19 cellular contexts compared by ENCODE assay signal in the genomic region with DNA sequence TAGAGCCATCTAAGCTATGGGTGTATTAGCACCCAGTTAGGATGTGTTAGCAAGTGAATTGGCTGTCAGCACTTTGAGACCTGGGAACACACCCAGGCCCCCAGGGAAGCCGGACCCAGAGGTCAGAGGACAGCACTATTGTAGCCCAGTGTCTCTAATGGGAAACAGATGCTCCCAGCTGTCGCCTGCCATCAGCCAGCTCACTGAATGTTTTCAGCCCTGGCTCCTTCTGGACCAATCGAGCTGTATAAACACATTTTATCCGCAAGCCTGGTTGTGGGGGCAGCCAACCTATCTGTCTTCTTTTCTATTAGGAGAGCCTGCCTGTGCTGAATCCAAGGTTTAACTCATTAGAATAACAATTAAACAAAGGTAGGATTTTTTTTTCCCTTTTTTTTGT. TPM values are rescaled to one million over a fixed set of nuclear protein-coding genes. Genes with fewer than 3 reads are reported as not detected.
A peak's percentile ranks its signal among the peaks of the same experiment; 100 is the strongest.
DNase-seq lines count a peak whose midpoint lies in the region; ATAC-seq and TF ChIP-seq lines count a peak whose summit lies in the region.
"Had no signal": no experiment of that assay in that cellular context is flagged by ENCODE, and none has a peak within 500 bp of the region (broad histone marks: within the 10 kb centered on the region; RNA-seq: fewer than 3 reads in every experiment).

No MANE protein-coding gene starts in this region.

- ATAC-seq in GM23338 = peak; percentile 87
- ATAC-seq in activated T-cell treated with anti-CD3 and anti-CD28 coated beads, Interleukin-2, amount 50 U/mL, for 72 hours (replicated peaks in 1 of 2) = no peak
- ATAC-seq: left colon; Panc1; stimulated activated naive CD8-positive, alpha-beta T cell treated with anti-CD3 and anti-CD28 coated beads, Interleukin-15, amount 100 ng/mL, for 72 hours had no signal

- 27% methylated on average over 2 of the region's 4 CpGs for WGBS in SK-N-SH (ENCODE audit: low lambda C conversion rate)

- H3K27me3 ChIP-seq in GM23338 (ENCODE audit: insufficient read depth) = no peaks in the 10 kb centered on the region
- H3K27me3 ChIP-seq in SK-N-SH (ENCODE audit: insufficient read depth) = no peaks in the 10 kb centered on the region
- peaks cover 56% of the 10 kb centered on the region for H3K27me3 ChIP-seq in left ventricle myocardium inferior (ENCODE audit: low read depth)

- H3K36me3 Mint-ChIP-seq in GM23338 (ENCODE audit: low read depth) = no peaks in the 10 kb centered on the region
- H3K36me3 Mint-ChIP-seq in activated T-cell treated with anti-CD3 and anti-CD28 coated beads, Interleukin-2, amount 50 U/mL, for 72 hours (ENCODE audit: insufficient read depth in 2 of 2) = no peaks in the 10 kb centered on the region

- peak overlapping the region; percentile 49; the same call in 1 of the 2 replicates for H3K27ac Mint-ChIP-seq in GM23338
- H3K27ac Mint-ChIP-seq in activated T-cell treated with anti-CD3 and anti-CD28 coated beads, Interleukin-2, amount 50 U/mL, for 72 hours = no peak overlapping the region
- H3K27ac Mint-ChIP-seq: stimulated activated naive CD8-positive, alpha-beta T cell treated with anti-CD3 and anti-CD28 coated beads, Interleukin-15, amount 100 ng/mL, for 72 hours; T-helper 2 cell treated with Interferon-gamma antibody and Interleukin-4, amounts not matched to agents 5 μg/mL and 100 μg/mL, for 36 hours had no signal

- H3F3A ChIP-seq in GM23338 (replicated peaks; ENCODE audit: low read depth) (no peaks in the 10 kb centered on the region), SK-N-SH (replicated peaks; ENCODE audit: insufficient read depth) (no peaks in the 10 kb centered on the region)

- TF ChIP-seq EP300 in SK-N-SH (IDR thresholded peaks at IDR 0.05; ENCODE audit: borderline replicate concordance in 1 of 2, low read depth in 1 of 2, low read length in 1 of 2) = peak in 1 of 2 experiments; percentile 70; a peak in 2 of 4 replicates

- no peak overlapping the region; the same call in 1 of the 2 replicates for H3K4me3 ChIP-seq in GM23338
- H3K4me3 ChIP-seq in SK-N-SH (ENCODE audit: low read depth in 2 of 2, low read length in 1 of 2) = no peak overlapping the region
- no peak overlapping the region for H3K4me3 ChIP-seq in left ventricle myocardium inferior

- no peak for TF ChIP-seq CTCF in GM23338 (conservative IDR thresholded peaks at IDR 0.05; ENCODE audit: low read depth in 2 of 2)
- TF ChIP-seq CTCF in SK-N-SH (IDR thresholded peaks at IDR 0.05) = no peak
- no peak for TF ChIP-seq CTCF in left ventricle myocardium inferior (IDR thresholded peaks at IDR 0.05; ENCODE audit: borderline replicate concordance)

- DNase-seq in GM23338 (ENCODE audit: low spot score) (peak; percentile 41), SK-N-SH (peak; percentile 79), left ventricle myocardium inferior (peak; percentile 74), retina (peak; percentile 45), NCI-H2196 treated with DMSO at 0.1 percent for 48 hours (lab: John Stamatoyannopoulos, UW; ENCODE audit: unreplicated experiment) (no peak), HK-2 (ENCODE audit: unreplicated experiment) (no peak)
- DNase-seq in activated T-cell treated with anti-CD3 and anti-CD28 coated beads, Interleukin-2, amount 50 U/mL, for 72 hours = no peak
- no peak for DNase-seq in stimulated activated CD4-positive, alpha-beta T cell treated with anti-CD3 and anti-CD28 coated beads, Interleukin-12 subunit alpha, Interleukin-12 subunit beta, amount 100 ng/mL, for 4 hours
- DNase-seq: activated CD4-positive, alpha-beta T cell treated with anti-CD3 and anti-CD28 coated beads, Interleukin-2, amount 50 U/mL, for 4 hours; activated naive CD4-positive, alpha-beta T cell; NCI-H2107; stimulated activated CD4-positive, alpha-beta T cell treated with anti-CD3 and anti-CD28 coated beads, Interleukin-2, amount 100 ng/mL, for 48 hours; stimulated activated naive CD8-positive, alpha-beta T cell treated with anti-CD3 and anti-CD28 coated beads, Interleukin-15, amount 100 ng/mL, for 72 hours had no signal

- 0 out of 2 replicates have a peak overlapping the region, but pooled peaks have one; percentile 72 for H3K27ac ChIP-seq in GM23338 (ENCODE audit: low read depth)
- H3K27ac ChIP-seq in SK-N-SH (ENCODE audit: low read depth in 2 of 2, low read length in 1 of 2) = peak overlapping the region in 1 of 2 experiments; percentile 56; a peak in 1 of 4 replicates
- H3K27ac ChIP-seq in left ventricle myocardium inferior (replicated peaks) = peak overlapping the region; percentile 28
- H3K27ac ChIP-seq: C4-2B, KMS-11, parathyroid adenoma had no signal

- H2AFZ ChIP-seq in GM23338 = peak overlapping the region; percentile 80
- H2AFZ ChIP-seq in SK-N-SH (ENCODE audit: low read depth) = no peak overlapping the region
- H2AFZ ChIP-seq: parathyroid adenoma had no signal

- H3K9me3 ChIP-seq in SK-N-SH = no peaks in the 10 kb centered on the region
- H3K9me3 ChIP-seq in left ventricle myocardium inferior (replicated peaks) = peaks cover 5% of the 10 kb centered on the region

- H3K4me3 Mint-ChIP-seq in GM23338 = no peak overlapping the region
- H3K4me3 Mint-ChIP-seq in activated T-cell treated with anti-CD3 and anti-CD28 coated beads, Interleukin-2, amount 50 U/mL, for 72 hours = no peak overlapping the region
- H3K4me3 Mint-ChIP-seq: stimulated activated naive CD8-positive, alpha-beta T cell treated with anti-CD3 and anti-CD28 coated beads, Interleukin-15, amount 100 ng/mL, for 72 hours; T-helper 2 cell treated with Interferon-gamma antibody and Interleukin-4, amounts not matched to agents 5 μg/mL and 100 μg/mL, for 36 hours had no signal

- H3K9ac ChIP-seq in SK-N-SH = no peak overlapping the region
- H3K9ac ChIP-seq: KMS-11, parathyroid adenoma had no signal

- intact Hi-C loops in left ventricle myocardium inferior (cut with micrococcal nuclease) = no loop called here

- peak; percentile 10; the same call in 1 of the 2 replicates for TF ChIP-seq RAD21 in SK-N-SH (IDR thresholded peaks at IDR 0.05; ENCODE audit: low read length)

- H3K9me3 Mint-ChIP-seq in GM23338 = peaks cover 3% of the 10 kb centered on the region; the same call in 1 of the 3 replicates
- H3K9me3 Mint-ChIP-seq in activated T-cell treated with anti-CD3 and anti-CD28 coated beads, Interleukin-2, amount 50 U/mL, for 72 hours = no peaks in the 10 kb centered on the region
- H3K9me3 Mint-ChIP-seq: stimulated activated naive CD8-positive, alpha-beta T cell treated with anti-CD3 and anti-CD28 coated beads, Interleukin-15, amount 100 ng/mL, for 72 hours; T-helper 2 cell treated with Interferon-gamma antibody and Interleukin-4, amounts not matched to agents 5 μg/mL and 100 μg/mL, for 36 hours had no signal

- H3K27me3 Mint-ChIP-seq in GM23338 (ENCODE audit: insufficient read depth, low read depth, poor library complexity) = peaks cover 6% of the 10 kb centered on the region
- H3K27me3 Mint-ChIP-seq in activated T-cell treated with anti-CD3 and anti-CD28 coated beads, Interleukin-2, amount 50 U/mL, for 72 hours (ENCODE audit: low read depth) = peaks cover 19% of the 10 kb centered on the region

- H3K4me1 Mint-ChIP-seq in GM23338 = peaks cover 22% of the 10 kb centered on the region
- H3K4me1 Mint-ChIP-seq in activated T-cell treated with anti-CD3 and anti-CD28 coated beads, Interleukin-2, amount 50 U/mL, for 72 hours (ENCODE audit: low read depth) = no peaks in the 10 kb centered on the region
- H3K4me1 Mint-ChIP-seq: stimulated activated naive CD8-positive, alpha-beta T cell treated with anti-CD3 and anti-CD28 coated beads, Interleukin-15, amount 100 ng/mL, for 72 hours had no signal

- H4K20me1 ChIP-seq in GM23338 (replicated peaks; ENCODE audit: insufficient read depth) (no peaks in the 10 kb centered on the region), SK-N-SH (ENCODE audit: insufficient read depth) (no peaks in the 10 kb centered on the region)

- H3K4me1 ChIP-seq in GM23338 (ENCODE audit: insufficient read depth) (peaks cover 26% of the 10 kb centered on the region), SK-N-SH (ENCODE audit: control insufficient read depth in 1 of 2, insufficient read depth in 2 of 2, low read depth in 1 of 2, low read length in 1 of 2) (peaks cover 0 to 19% of the 10 kb centered on the region in 2 experiments; a peak in 1 of 4 replicates), left ventricle myocardium inferior (peaks cover 12% of the 10 kb centered on the region)
- H3K4me1 ChIP-seq: parathyroid adenoma had no signal

- H3K36me3 ChIP-seq in GM23338 (ENCODE audit: insufficient read depth) (no peaks in the 10 kb centered on the region), SK-N-SH (replicated peaks in 1 of 2; ENCODE audit: control insufficient read depth in 1 of 2, insufficient read depth in 2 of 2, low read length in 1 of 2) (no peaks in the 10 kb centered on the region), left ventricle myocardium inferior (no peaks in the 10 kb centered on the region)

- H3K79me2 ChIP-seq in GM23338 (replicated peaks; ENCODE audit: insufficient read depth) = no peaks in the 10 kb centered on the region
- no peaks in the 10 kb centered on the region for H3K79me2 ChIP-seq in SK-N-SH (ENCODE audit: insufficient read depth)
- H3K79me2 ChIP-seq: parathyroid adenoma had no signal

- POLR2A ChIA-PET in SK-N-SH (lab: Yijun Ruan, JAX) = interaction anchor here (0.9 kb wide), 1 partner anchor 33 kb away, joined by 4 read pairs; no protein-coding TSS in a partner anchor

- H3K9me2 ChIP-seq in GM23338 (ENCODE audit: insufficient read depth) (0 out of 2 replicates have a peak, but pooled peaks cover 3% of the 10 kb centered on the region), SK-N-SH (no peaks in the 10 kb centered on the region)

- CTCF ChIA-PET in SK-N-SH (lab: Yijun Ruan, JAX) = interaction anchor here (0.7 to 2.0 kb wide), 4 partner anchors 9 to 134 kb away, joined by 3 to 6 read pairs (median 4); partner anchors contain the start of genes ESF1 and NDUFAF5

- peak overlapping the region; percentile 46 for H3K4me2 ChIP-seq in GM23338
- H3K4me2 ChIP-seq in SK-N-SH = no peak overlapping the region
- H3K4me2 ChIP-seq: KMS-11 had no signal

TF ChIP-seq in GM23338, 12 proteins besides CTCF, POLR2A, EP300 and RAD21 (continues in another document):
- TF ChIP-seq JUNB (IDR thresholded peaks at IDR 0.05; ENCODE audit: unreplicated experiment) = no peak
- TF ChIP-seq CREB1 (CRISPR knock-in tag; IDR thresholded peaks at IDR 0.05; ENCODE audit: low read depth) = no peak
- no peak for TF ChIP-seq ZNF114 (CRISPR knock-in tag; IDR thresholded peaks at IDR 0.05)

TF ChIP-seq in SK-N-SH, 30 proteins besides CTCF, POLR2A, EP300 and RAD21 (continues in another document):
- no peak for TF ChIP-seq GABPA (IDR thresholded peaks at IDR 0.05; ENCODE audit: low read depth)
- TF ChIP-seq TCF12 (IDR thresholded peaks at IDR 0.05) = peak; percentile 50; the same call in 1 of the 2 replicates
- TF ChIP-seq RFX5 (IDR thresholded peaks at IDR 0.05; ENCODE audit: low read length) = no peak
- TF ChIP-seq RCOR1 (IDR thresholded peaks at IDR 0.05; ENCODE audit: low read length) = peak; percentile 92

RNA-seq across cellular contexts. Expression of gene TASP1, which starts 10.8 kb away (rescaled TPM):
- 8.0 and 9.8 TPM in 2 replicates for total RNA-seq in GM23338 (2014; rRNA removed; shearing (Covaris generic))
- 7.9 and 9.7 TPM in 2 replicates for polyA plus RNA-seq in GM23338 (2016; fragmentation: Nextera tagmentation; extraction: Ambion mirVana)
- polyA plus RNA-seq in SK-N-SH (2012; rRNA removed) = 5.9 and 8.3 TPM in 2 replicates
- polyA plus RNA-seq in SK-N-SH (2012; cell fraction: cytosol; rRNA removed) = 7.9 and 9.8 TPM in 2 replicates
- polyA plus RNA-seq in SK-N-SH (2012; cell fraction: nucleus; rRNA removed) = 3.0 and 7.5 TPM in 2 replicates
- total RNA-seq in left ventricle myocardium inferior = 5.5 TPM
- 1 to 10 TPM; 8.9 to 9.8 TPM for total RNA-seq in activated T-cell treated with anti-CD3 and anti-CD28 coated beads, Interleukin-2, amount 50 U/mL, for 72 hours

Comparison
In these comparisons a context has a peak if more than half of its experiments do, and no peak if none do; other contexts are left out.
1. DNase-seq: peak in GM23338 (single experiment), SK-N-SH (single experiment), left ventricle myocardium inferior (single experiment) and retina (single experiment); none in activated T-cell treated with anti-CD3 and anti-CD28 coated beads, Interleukin-2, amount 50 U/mL, for 72 hours (0 of 2), NCI-H2196 treated with DMSO at 0.1 percent for 48 hours (single experiment), HK-2 (single experiment) and stimulated activated CD4-positive, alpha-beta T cell treated with anti-CD3 and anti-CD28 coated beads, Interleukin-12 subunit alpha, Interleukin-12 subunit beta, amount 100 ng/mL, for 4 hours (single experiment).